In the genomic region with DNA sequence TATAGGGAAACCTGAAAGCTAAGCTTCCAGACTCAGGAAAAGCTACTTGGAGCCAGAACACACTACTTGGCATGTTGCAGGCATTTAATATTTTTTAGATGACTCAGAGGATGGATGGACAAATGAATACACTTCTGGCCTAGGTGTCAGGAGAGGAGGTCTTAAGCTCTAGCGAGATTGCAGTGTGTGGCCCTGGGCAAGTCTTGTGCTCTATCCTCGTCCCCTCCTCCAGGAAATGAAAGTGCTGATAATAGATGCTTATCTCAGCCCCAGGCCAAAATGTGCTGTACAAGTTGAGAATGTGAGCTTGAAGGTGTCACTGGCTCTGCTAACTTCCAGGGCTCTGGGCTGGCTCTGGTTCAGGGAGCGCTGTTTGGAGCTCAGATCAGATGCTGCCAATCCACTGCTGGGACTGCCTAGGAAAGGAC, we compare ENCODE assay signal across 9 cellular contexts.
DNase-seq lines count a peak whose midpoint lies in the region; ATAC-seq and TF ChIP-seq lines count a peak whose summit lies in the region.
"Had no signal": no experiment of that assay in that cellular context is flagged by ENCODE, and none has a peak within 500 bp of the region (broad histone marks: within the 10 kb centered on the region; RNA-seq: fewer than 3 reads in every experiment).

No MANE protein-coding gene starts in this region.

- H3K4me1 Mint-ChIP-seq in naive thymus-derived CD8-positive, alpha-beta T cell: no peaks in the 10 kb centered on the region

- no peak overlapping the region for H3K4me3 Mint-ChIP-seq in naive thymus-derived CD8-positive, alpha-beta T cell
- H3K4me3 Mint-ChIP-seq: memory B cell had no signal

- H3K4me1 ChIP-seq in heart left ventricle: peaks cover 0 to 13% (median 7%) of the 10 kb centered on the region in 12 donors
- peaks cover 20 to 38% (median 30%) of the 10 kb centered on the region in 3 donors for H3K4me1 ChIP-seq in skeletal muscle tissue (ENCODE audit: control insufficient read depth in 3 of 3, insufficient read depth in 3 of 3, low read length in 3 of 3)

- POLR2A ChIA-PET in naive thymus-derived CD8-positive, alpha-beta T cell (lab: Charles Lee): no interaction called here

- 30 to 54% (median 40%) methylated on average over 2 to 3 of the region's 3 CpGs for WGBS in heart left ventricle, 4 donors

- H3K36me3 ChIP-seq in heart left ventricle (no peaks in the 10 kb centered on the region), skeletal muscle tissue (ENCODE audit: control insufficient read depth in 3 of 3, insufficient read depth in 3 of 3, low read length in 3 of 3) (no peaks in the 10 kb centered on the region)

- TF ChIP-seq CTCF in HFF-Myc (IDR thresholded peaks at IDR 0.05; ENCODE audit: low read depth, low read length, missing control alignments) (no peak), heart left ventricle (IDR thresholded peaks at IDR 0.05) (no peak), GM13976 (IDR thresholded peaks at IDR 0.05; ENCODE audit: borderline replicate concordance, control extremely low read depth, extremely low read depth, insufficient read depth, missing control alignments) (no peak)

- DNase-seq in HFF-Myc (ENCODE audit: extremely low read depth, low read depth): peak; percentile 40
- peak; percentile 35 for DNase-seq in SW480 (ENCODE audit: low spot score)
- peak in 2 of 5 donors; percentile 55 to 70 for DNase-seq in heart left ventricle
- DNase-seq in naive thymus-derived CD8-positive, alpha-beta T cell: no peak
- no peak for DNase-seq in GM13976 (ENCODE audit: low spot score)
- no peak for DNase-seq in T-helper 9 cell
- no peak for DNase-seq in hypothalamus (lab: John Stamatoyannopoulos, UW)

- H3K4me3 ChIP-seq in HFF-Myc (replicated peaks; ENCODE audit: low read depth, low read length): no peak overlapping the region
- H3K4me3 ChIP-seq in heart left ventricle: no peak overlapping the region
- no peak overlapping the region for H3K4me3 ChIP-seq in skeletal muscle tissue (ENCODE audit: low read length in 3 of 3)

- H3K9me3 Mint-ChIP-seq in naive thymus-derived CD8-positive, alpha-beta T cell: no peaks in the 10 kb centered on the region
- H3K9me3 Mint-ChIP-seq: memory B cell had no signal

- ATAC-seq in heart left ventricle: peak in 3 of 4 donors; percentile 47 to 76 (median 64)
- no peak for ATAC-seq in naive thymus-derived CD8-positive, alpha-beta T cell

- H3K9me3 ChIP-seq in heart left ventricle: no peaks in the 10 kb centered on the region
- no peaks in the 10 kb centered on the region for H3K9me3 ChIP-seq in skeletal muscle tissue (ENCODE audit: control insufficient read depth in 3 of 3, low read length in 3 of 3)

- H3K27me3 ChIP-seq in heart left ventricle: no peaks in the 10 kb centered on the region
- no peaks in the 10 kb centered on the region for H3K27me3 ChIP-seq in skeletal muscle tissue (ENCODE audit: control insufficient read depth in 3 of 3, insufficient read depth in 3 of 3, low read length in 3 of 3)

- no peak for TF ChIP-seq POLR2A in heart left ventricle (IDR thresholded peaks at IDR 0.05)

- no peak overlapping the region for H3K27ac Mint-ChIP-seq in naive thymus-derived CD8-positive, alpha-beta T cell
- H3K27ac Mint-ChIP-seq: memory B cell had no signal

- intact Hi-C loops in heart left ventricle (cut with DNase I): no loop called here

- H3K36me3 Mint-ChIP-seq in naive thymus-derived CD8-positive, alpha-beta T cell: no peaks in the 10 kb centered on the region
- H3K36me3 Mint-ChIP-seq: memory B cell had no signal

- H3K9ac ChIP-seq in skeletal muscle tissue (ENCODE audit: low read depth in 1 of 3, low read length in 3 of 3): peak overlapping the region in 1 of 3 donors; percentile 11

- in situ Hi-C loops in GM13976 (cut with MboI; ENCODE audit: low sequenced_read_pairs, unreplicated experiment): no loop called here

- H3K27me3 Mint-ChIP-seq in naive thymus-derived CD8-positive, alpha-beta T cell: peaks cover 0 to 10% (median 7%) of the 10 kb centered on the region in 5 donors

- H3K27ac ChIP-seq in heart left ventricle (no peak overlapping the region), skeletal muscle tissue (ENCODE audit: low read depth, low read length) (peak overlapping the region; percentile 20)

Comparison
In these comparisons a context has a peak if more than half of its experiments do, and no peak if none do; other contexts are left out.
1. DNase-seq: peak in HFF-Myc (single experiment) and SW480 (single experiment); none in naive thymus-derived CD8-positive, alpha-beta T cell (0 of 10), GM13976 (single experiment), T-helper 9 cell (single experiment) and hypothalamus (0 of 51).
2. ATAC-seq: peak in heart left ventricle (3 of 4); none in naive thymus-derived CD8-positive, alpha-beta T cell (0 of 2).